Comparison of ENCODE assay signal across 24 cellular contexts in genomic region chr3:45124956-45125355, GRCh38. TPM values are rescaled to one million over a fixed set of nuclear protein-coding genes. Genes with fewer than 3 reads are reported as not detected.
DNase-seq lines count a peak whose midpoint lies in the region; ATAC-seq and TF ChIP-seq lines count a peak whose summit lies in the region.
"Had no signal": no experiment of that assay in that cellular context is flagged by ENCODE, and none has a peak within 500 bp of the region (broad histone marks: within the 10 kb centered on the region; RNA-seq: fewer than 3 reads in every experiment).

No MANE protein-coding gene starts in this region.

- peak overlapping the region; percentile 94 for H3K18ac ChIP-seq in IMR-90 (ENCODE audit: low read depth, low read length)

- no TSS peak for BruUV-seq in IMR-90 (replicated peaks; lab: Mats Ljungman, UMichigan)
- no TSS peak for BruUV-seq in mammary epithelial cell (replicated peaks; lab: Mats Ljungman, UMichigan)

- TF ChIP-seq POLR2A in IMR-90 (IDR thresholded peaks at IDR 0.05; ENCODE audit: low read depth, low read length) (no peak), stomach (IDR thresholded peaks at IDR 0.05) (no peak)

- peak overlapping the region in 1 of 2 donors; percentile 0 for H3K27ac Mint-ChIP-seq in stimulated activated naive CD8-positive, alpha-beta T cell treated with anti-CD3 and anti-CD28 coated beads, Interleukin-15, amount 100 ng/mL, for 72 hours
- H3K27ac Mint-ChIP-seq: activated CD4-positive, alpha-beta T cell treated with anti-CD3 and anti-CD28 coated beads for 36 hours; activated naive CD8-positive, alpha-beta T cell treated with anti-CD3 and anti-CD28 coated beads, Interleukin-2, amount 50 U/mL, for 24 hours; immature natural killer cell; natural killer cell treated with Interleukin-12 subunit alpha and Interleukin-12 subunit beta and Interleukin-15 and Interleukin-18, amount 100 ng/mL, for 72 hours had no signal

- H4K20me1 ChIP-seq in IMR-90 (ENCODE audit: insufficient read depth, low read length), result no peaks in the 10 kb centered on the region
- no peaks in the 10 kb centered on the region for H4K20me1 ChIP-seq in mammary epithelial cell (ENCODE audit: insufficient read depth, low read length)

- peak overlapping the region; percentile 93 for H3K4ac ChIP-seq in IMR-90 (ENCODE audit: low read depth, low read length)

- H3K4me1 Mint-ChIP-seq in stimulated activated naive CD8-positive, alpha-beta T cell treated with anti-CD3 and anti-CD28 coated beads, Interleukin-15, amount 100 ng/mL, for 72 hours, result peaks cover 21% of the 10 kb centered on the region
- H3K4me1 Mint-ChIP-seq: immature natural killer cell had no signal

- peak overlapping the region; percentile 92 for H3K56ac ChIP-seq in IMR-90 (ENCODE audit: extremely low read depth, insufficient read depth, low read length)

- H3K9me3 Mint-ChIP-seq in stimulated activated naive CD8-positive, alpha-beta T cell treated with anti-CD3 and anti-CD28 coated beads, Interleukin-15, amount 100 ng/mL, for 72 hours, result no peaks in the 10 kb centered on the region
- H3K9me3 Mint-ChIP-seq: activated naive CD8-positive, alpha-beta T cell treated with anti-CD3 and anti-CD28 coated beads, Interleukin-2, amount 50 U/mL, for 24 hours; natural killer cell treated with Interleukin-12 subunit alpha and Interleukin-12 subunit beta and Interleukin-15 and Interleukin-18, amount 100 ng/mL, for 72 hours; type B pancreatic cell had no signal

- WGBS in IMR-90 (ENCODE audit: extremely low coverage in 2 of 2, insufficient read length in 1 of 2), 2 experiments, result 100% methylated on average over 1 of the region's 2 CpGs; no CpG with 5 or more reads in 1 of the 2 experiments
- WGBS in mammary epithelial cell (ENCODE audit: low coverage, missing lambda C conversion rate), result 48% methylated on average over 2 of the region's 2 CpGs
- WGBS in stomach, 5 donors, result 31 to 44% (median 41%) methylated on average over 2 of the region's 2 CpGs

- H3K27me3 Mint-ChIP-seq in stimulated activated naive CD8-positive, alpha-beta T cell treated with anti-CD3 and anti-CD28 coated beads, Interleukin-15, amount 100 ng/mL, for 72 hours, result peaks cover 39% of the 10 kb centered on the region
- H3K27me3 Mint-ChIP-seq: activated CD4-positive, alpha-beta T cell treated with anti-CD3 and anti-CD28 coated beads for 36 hours; type B pancreatic cell had no signal

- POLR2A ChIA-PET in IMR-90 (lab: Charles Lee; ENCODE audit: unreplicated experiment), result no interaction called here

- H3K4me3 ChIP-seq in IMR-90 (ENCODE audit: insufficient read depth, low read depth, low read length) (no peak overlapping the region), mammary epithelial cell (replicated peaks in 1 of 3; ENCODE audit: insufficient read depth in 1 of 3, low read depth in 2 of 3, low read length in 3 of 3) (no peak overlapping the region), mucosa of rectum (ENCODE audit: low read length in 2 of 2) (peak overlapping the region in 1 of 2 donors; percentile 16), stomach (no peak overlapping the region)
- H3K4me3 ChIP-seq: HAP-1 had no signal

- H3K9me3 ChIP-seq in IMR-90 (ENCODE audit: control insufficient read depth, insufficient read depth, low read length), result no peaks in the 10 kb centered on the region
- H3K9me3 ChIP-seq in mammary epithelial cell (replicated peaks; ENCODE audit: insufficient read depth, low read length), result no peaks in the 10 kb centered on the region
- H3K9me3 ChIP-seq in mucosa of rectum (ENCODE audit: control insufficient read depth in 2 of 2, low read length in 2 of 2), result no peaks in the 10 kb centered on the region
- no peaks in the 10 kb centered on the region for H3K9me3 ChIP-seq in stomach
- H3K9me3 ChIP-seq: HAP-1 had no signal

- intact Hi-C loops in IMR-90 (cut with micrococcal nuclease) (loop anchor here (5.0 kb wide), 3 partner anchors 68 to 97 kb away; no protein-coding TSS in a partner anchor), mammary epithelial cell (cut with micrococcal nuclease) (loop anchor here (1.0 to 10.0 kb wide), 8 partner anchors 8 to 550 kb away; no protein-coding TSS in a partner anchor), stomach (cut with DNase I; ENCODE audit: low total_unique reads) (no loop called here)

- CTCF ChIA-PET in IMR-90 (lab: Yijun Ruan, JAX) (interaction anchor here (0.8 kb wide), 1 partner anchor 84 kb away, joined by 3 read pairs; no protein-coding TSS in a partner anchor), mammary epithelial cell (lab: Charles Lee; ENCODE audit: low non-redundant PET) (no interaction called here)

- H3K27me3 ChIP-seq in IMR-90 (ENCODE audit: control insufficient read depth, insufficient read depth, low read length), result no peaks in the 10 kb centered on the region
- H3K27me3 ChIP-seq in mammary epithelial cell (ENCODE audit: insufficient read depth, low read length), result no peaks in the 10 kb centered on the region
- no peaks in the 10 kb centered on the region for H3K27me3 ChIP-seq in mucosa of rectum (ENCODE audit: control insufficient read depth in 2 of 2, insufficient read depth in 2 of 2, low read length in 2 of 2)
- no peaks in the 10 kb centered on the region for H3K27me3 ChIP-seq in stomach
- H3K27me3 ChIP-seq: foreskin keratinocyte had no signal

- no peak for TF ChIP-seq EP300 in stomach (IDR thresholded peaks at IDR 0.05)

- no peak overlapping the region for H2AFZ ChIP-seq in IMR-90 (replicated peaks; ENCODE audit: low read length, poor library complexity)
- no peak overlapping the region for H2AFZ ChIP-seq in mammary epithelial cell (ENCODE audit: low read depth, low read length)

- peak overlapping the region; percentile 92 for H3K14ac ChIP-seq in IMR-90 (replicated peaks; ENCODE audit: low read depth, low read length)

- TF ChIP-seq CTCF in IMR-90 (conservative IDR thresholded peaks at IDR 0.05; ENCODE audit: low read depth, low read length), result no peak
- no peak for TF ChIP-seq CTCF in mammary epithelial cell (conservative IDR thresholded peaks at IDR 0.05 in 1 of 2, IDR thresholded peaks at IDR 0.05 in 1 of 2; ENCODE audit: extremely low read depth in 1 of 2, insufficient read depth in 1 of 2, low read depth in 1 of 2, low read length in 2 of 2)
- TF ChIP-seq CTCF in stomach (IDR thresholded peaks at IDR 0.05), result no peak

- peaks cover 85% of the 10 kb centered on the region for H3K79me2 ChIP-seq in mammary epithelial cell (ENCODE audit: insufficient read depth, low read length)

- dilution Hi-C loops in IMR-90 (cut with HindIII; ENCODE audit: low sequenced_read_pairs, unreplicated experiment), result no loop called here
- dilution Hi-C loops in mammary epithelial cell (cut with HindIII; ENCODE audit: low sequenced_read_pairs), result no loop called here

- H4K5ac ChIP-seq in IMR-90 (ENCODE audit: low read depth, low read length), result peak overlapping the region; percentile 92

- TF ChIP-seq RAD21 in IMR-90 (IDR thresholded peaks at IDR 0.05; ENCODE audit: low read length), result no peak

- peak overlapping the region; percentile 95 for H2AK5ac ChIP-seq in IMR-90 (ENCODE audit: low read depth, low read length)

- H3K36me3 ChIP-seq in IMR-90 (ENCODE audit: control insufficient read depth, insufficient read depth, low read length) (no peaks in the 10 kb centered on the region), mammary epithelial cell (ENCODE audit: insufficient read depth, low read length) (peaks cover 5% of the 10 kb centered on the region), mucosa of rectum (ENCODE audit: control insufficient read depth in 2 of 2, insufficient read depth in 2 of 2, low read length in 2 of 2) (peaks cover 0 to 4% of the 10 kb centered on the region in 2 donors), stomach (no peaks in the 10 kb centered on the region)
- H3K36me3 ChIP-seq: HAP-1 had no signal

- H3K4me3 Mint-ChIP-seq in stimulated activated naive CD8-positive, alpha-beta T cell treated with anti-CD3 and anti-CD28 coated beads, Interleukin-15, amount 100 ng/mL, for 72 hours, result no peak overlapping the region
- H3K4me3 Mint-ChIP-seq: activated CD4-positive, alpha-beta T cell treated with anti-CD3 and anti-CD28 coated beads for 36 hours; activated naive CD8-positive, alpha-beta T cell treated with anti-CD3 and anti-CD28 coated beads, Interleukin-2, amount 50 U/mL, for 24 hours; immature natural killer cell; natural killer cell treated with Interleukin-12 subunit alpha and Interleukin-12 subunit beta and Interleukin-15 and Interleukin-18, amount 100 ng/mL, for 72 hours; type B pancreatic cell had no signal

- H3K4me1 ChIP-seq in IMR-90 (ENCODE audit: control insufficient read depth, insufficient read depth, low read length) (peaks cover 37% of the 10 kb centered on the region), mammary epithelial cell (ENCODE audit: insufficient read depth, low read length) (peaks cover 86% of the 10 kb centered on the region), mucosa of rectum (ENCODE audit: control insufficient read depth in 2 of 2, insufficient read depth in 2 of 2, low read length in 2 of 2) (peaks cover 52 to 59% of the 10 kb centered on the region in 2 donors), stomach (peaks cover 23 to 61% (median 45%) of the 10 kb centered on the region in 4 donors)
- H3K4me1 ChIP-seq: HAP-1 had no signal

- peak overlapping the region; percentile 94 for H4K91ac ChIP-seq in IMR-90 (ENCODE audit: insufficient read depth, low read depth, low read length)

- in situ Hi-C loops in IMR-90 (cut with MboI; ENCODE audit: low sequenced_read_pairs), result loop anchor here (5.0 kb wide), 1 partner anchor 68 kb away; no protein-coding TSS in a partner anchor
- in situ Hi-C loops in mammary epithelial cell (cut with MboI; ENCODE audit: low sequenced_read_pairs in 2 of 2), result no loop called here

- H2BK5ac ChIP-seq in IMR-90 (ENCODE audit: low read depth, low read length, poor library complexity, severe bottlenecking), result peak overlapping the region; percentile 100

- H3K9ac ChIP-seq in IMR-90 (ENCODE audit: low read depth, low read length) (peak overlapping the region; percentile 15; the same call in 1 of the 2 replicates), mammary epithelial cell (ENCODE audit: insufficient read depth, low read length) (no peak overlapping the region), mucosa of rectum (ENCODE audit: low read depth in 1 of 2, low read length in 2 of 2) (peak overlapping the region in 1 of 2 donors; percentile 23)

- H2BK15ac ChIP-seq in IMR-90 (ENCODE audit: low read depth, low read length), result peak overlapping the region; percentile 86

- H3K23ac ChIP-seq in IMR-90 (ENCODE audit: low read depth, low read length), result peak overlapping the region; percentile 84

- H2AK9ac ChIP-seq in IMR-90 (replicated peaks; ENCODE audit: low read depth, low read length, poor library complexity), result peak overlapping the region; percentile 95

- no peak for ATAC-seq in IMR-90 (ENCODE audit: low read depth)
- no peak for ATAC-seq in stimulated activated naive CD8-positive, alpha-beta T cell treated with anti-CD3 and anti-CD28 coated beads, Interleukin-15, amount 100 ng/mL, for 72 hours
- ATAC-seq: activated CD4-positive, alpha-beta T cell treated with anti-CD3 and anti-CD28 coated beads for 36 hours; activated naive CD8-positive, alpha-beta T cell treated with anti-CD3 and anti-CD28 coated beads, Interleukin-2, amount 50 U/mL, for 24 hours; left lobe of liver; natural killer cell treated with Interleukin-12 subunit alpha and Interleukin-12 subunit beta and Interleukin-15 and Interleukin-18, amount 100 ng/mL, for 72 hours had no signal

- H2BK20ac ChIP-seq in IMR-90 (ENCODE audit: low read depth, low read length), result peak overlapping the region; percentile 100

- H4K8ac ChIP-seq in IMR-90 (ENCODE audit: low read depth in 2 of 2, low read length in 2 of 2), result peak overlapping the region; percentile 67 to 95

- H2BK120ac ChIP-seq in IMR-90 (ENCODE audit: low read depth, low read length), result peak overlapping the region; percentile 97

- H3K79me1 ChIP-seq in IMR-90 (ENCODE audit: low read depth in 1 of 2, low read length in 2 of 2), result peaks cover 20 to 33% of the 10 kb centered on the region in 2 experiments

- H3K4me2 ChIP-seq in IMR-90 (ENCODE audit: low read depth, low read length), result no peak overlapping the region
- peak overlapping the region; percentile 49 for H3K4me2 ChIP-seq in mammary epithelial cell (ENCODE audit: insufficient read depth, low read depth, low read length)

- no peak for DNase-seq in IMR-90
- DNase-seq in mammary epithelial cell, result no peak
- DNase-seq in stomach, result no peak
- no peak for DNase-seq in activated naive CD4-positive, alpha-beta T cell treated with anti-CD3 and anti-CD28 coated beads, Interleukin-2, amount 50 U/mL, for 16 hours
- no peak for DNase-seq in NCI-H1092 treated with DMSO at 0.1 percent for 48 hours (lab: John Stamatoyannopoulos, UW)
- DNase-seq in stimulated activated naive CD8-positive, alpha-beta T cell treated with anti-CD3 and anti-CD28 coated beads, Interleukin-15, amount 100 ng/mL, for 72 hours, result no peak
- DNase-seq: activated CD4-positive, alpha-beta T cell treated with anti-CD3 and anti-CD28 coated beads for 36 hours; activated gamma-delta T cell treated with Interleukin-2 at 50 U/mL for 16 hours; activated naive CD8-positive, alpha-beta T cell treated with anti-CD3 and anti-CD28 coated beads, Interleukin-2, amount 50 U/mL, for 24 hours; activated T-cell treated with anti-CD3 and anti-CD28 coated beads, Interleukin-2, amount 50 U/mL, for 1 hour; hypothalamus; immature natural killer cell; KBM-7; NCI-H1436; NCI-H446 treated with DMSO at 0.1 percent for 48 hours; NCI-H82; SHP77; stimulated activated CD4-positive, alpha-beta T cell treated with anti-CD3 and anti-CD28 coated beads, Interleukin-2, amount 100 ng/mL, for 24 hours had no signal

- H3K9me1 ChIP-seq in IMR-90 (ENCODE audit: insufficient read depth, low read length), result peaks cover 17% of the 10 kb centered on the region

- peak overlapping the region; percentile 95 for H3K27ac ChIP-seq in IMR-90 (ENCODE audit: insufficient read depth, low read length)
- peak overlapping the region; percentile 97 for H3K27ac ChIP-seq in mammary epithelial cell (ENCODE audit: insufficient read depth, low read depth, low read length)
- H3K27ac ChIP-seq in mucosa of rectum (ENCODE audit: low read depth in 2 of 2, low read length in 2 of 2), result peak overlapping the region; percentile 65 to 68
- H3K27ac ChIP-seq in stomach, result peak overlapping the region; percentile 70 to 72 (median 71)

RNA-seq across cellular contexts. Expression of gene CDCP1, which starts 21.2 kb away (rescaled TPM):
- total RNA-seq in IMR-90 (2012; rRNA removed) (2.5 TPM in 2 replicates), mammary epithelial cell (100 to 1,000 TPM; 126 to 271 TPM), stomach (10 to 100 TPM in 2 of 5 donors, 1 to 10 TPM in 3; 4.1 to 24.5 (median 8.4) TPM)
- polyA plus RNA-seq in IMR-90 (2012; rRNA removed) (3.1 and 3.8 TPM in 2 replicates), mammary epithelial cell (138 TPM), stomach (1 to 10 TPM; 4.1 to 9.9 (median 7.8) TPM)
- polyA plus RNA-seq in IMR-90 (2012; cell fraction: cytosol; rRNA removed), result 1.6 and 3.5 TPM in 2 replicates
- 1.5 and 3.9 TPM in 2 replicates for polyA plus RNA-seq in IMR-90 (2012; cell fraction: nucleus; rRNA removed; ENCODE audit: low replicate concordance)
- polyA minus RNA-seq in mammary epithelial cell, result 432 TPM

Comparison
In these comparisons a context has a peak if more than half of its experiments do, and no peak if none do; other contexts are left out.
1. RNA of gene CDCP1, which starts 21.2 kb away (total RNA-seq): 126 to 271 TPM in mammary epithelial cell; 4.1 to 24.5 TPM in stomach and 2.5 TPM in IMR-90; every median in the first group is over 4 times any median in the second.
2. Peak in every context shown above with its lines, with median percentiles within 50 percentile points of each other: H3K27ac ChIP-seq.